Comparison of ENCODE assay signal across 1 cellular context in the genomic region with DNA sequence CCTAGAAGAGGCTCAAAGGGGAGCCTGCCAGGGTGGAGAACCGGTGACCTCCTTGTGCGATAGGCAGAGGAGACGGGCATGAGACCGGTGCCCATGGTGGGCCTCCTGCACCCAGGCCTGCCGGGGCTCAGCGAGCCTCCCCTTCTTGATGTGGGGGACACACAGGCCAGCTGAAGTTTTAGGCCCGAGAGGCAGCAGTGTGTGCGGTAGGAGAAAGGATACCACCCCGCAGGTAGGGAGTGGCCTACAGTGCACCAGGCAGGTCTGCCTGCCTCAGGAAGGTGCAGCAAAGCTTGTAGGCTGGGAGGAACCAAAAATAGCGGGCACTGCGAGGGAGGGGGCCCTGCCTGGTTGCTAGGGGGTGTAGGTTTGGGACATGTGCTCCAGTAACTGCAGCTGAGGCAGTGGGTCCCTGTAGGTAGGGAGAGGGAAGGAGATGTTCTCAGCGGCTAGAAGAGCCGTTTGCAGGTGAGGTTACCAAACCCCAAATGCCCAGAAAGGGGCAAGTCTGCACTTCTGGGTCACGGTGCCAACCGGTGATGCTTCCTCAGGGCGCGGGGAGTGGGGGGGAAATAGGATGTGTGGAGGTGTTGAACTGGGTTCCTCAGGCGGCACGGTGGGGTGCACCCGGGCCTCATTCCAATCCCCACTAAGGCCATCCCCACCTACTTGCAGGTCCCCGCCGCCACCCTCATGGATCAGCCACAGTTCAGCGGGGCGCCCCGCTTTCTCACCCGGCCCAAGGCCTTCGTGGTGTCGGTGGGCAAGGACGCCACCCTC.
TF ChIP-seq lines count a peak whose summit lies in the region.

No MANE protein-coding gene starts in this region.

TF ChIP-seq in HepG2, 621 proteins besides CTCF, POLR2A, EP300 and RAD21:
- TF ChIP-seq HDAC6 (IDR thresholded peaks at IDR 0.05; ENCODE audit: low read depth, low read length) (no peak), ZNF709 (CRISPR knock-in tag; IDR thresholded peaks at IDR 0.05) (no peak), FIP1L1 (IDR thresholded peaks at IDR 0.05; ENCODE audit: borderline replicate concordance, insufficient read depth, low read depth, low read length) (no peak), HMG20B (CRISPR knock-in tag; conservative IDR thresholded peaks at IDR 0.05) (no peak), ISL2 (CRISPR knock-in tag; IDR thresholded peaks at IDR 0.05) (no peak), NR2F2 (IDR thresholded peaks at IDR 0.05; ENCODE audit: borderline replicate concordance, low read depth) (no peak), CBFB (CRISPR knock-in tag; IDR thresholded peaks at IDR 0.05) (no peak), GFI1 (CRISPR knock-in tag; IDR thresholded peaks at IDR 0.05; ENCODE audit: borderline replicate concordance) (no peak), JUND (CRISPR knock-in tag; IDR thresholded peaks at IDR 0.05) (no peak), ZNF713 (CRISPR knock-in tag; IDR thresholded peaks at IDR 0.05) (no peak)
- TF ChIP-seq, protein P1, sequence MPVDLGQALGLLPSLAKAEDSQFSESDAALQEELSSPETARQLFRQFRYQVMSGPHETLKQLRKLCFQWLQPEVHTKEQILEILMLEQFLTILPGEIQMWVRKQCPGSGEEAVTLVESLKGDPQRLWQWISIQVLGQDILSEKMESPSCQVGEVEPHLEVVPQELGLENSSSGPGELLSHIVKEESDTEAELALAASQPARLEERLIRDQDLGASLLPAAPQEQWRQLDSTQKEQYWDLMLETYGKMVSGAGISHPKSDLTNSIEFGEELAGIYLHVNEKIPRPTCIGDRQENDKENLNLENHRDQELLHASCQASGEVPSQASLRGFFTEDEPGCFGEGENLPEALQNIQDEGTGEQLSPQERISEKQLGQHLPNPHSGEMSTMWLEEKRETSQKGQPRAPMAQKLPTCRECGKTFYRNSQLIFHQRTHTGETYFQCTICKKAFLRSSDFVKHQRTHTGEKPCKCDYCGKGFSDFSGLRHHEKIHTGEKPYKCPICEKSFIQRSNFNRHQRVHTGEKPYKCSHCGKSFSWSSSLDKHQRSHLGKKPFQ (CRISPR knock-in tag; IDR thresholded peaks at IDR 0.05; ENCODE audit: insufficient replicate concordance): no peak
